ENCODE assay signal across 2 cellular contexts in the genomic region with DNA sequence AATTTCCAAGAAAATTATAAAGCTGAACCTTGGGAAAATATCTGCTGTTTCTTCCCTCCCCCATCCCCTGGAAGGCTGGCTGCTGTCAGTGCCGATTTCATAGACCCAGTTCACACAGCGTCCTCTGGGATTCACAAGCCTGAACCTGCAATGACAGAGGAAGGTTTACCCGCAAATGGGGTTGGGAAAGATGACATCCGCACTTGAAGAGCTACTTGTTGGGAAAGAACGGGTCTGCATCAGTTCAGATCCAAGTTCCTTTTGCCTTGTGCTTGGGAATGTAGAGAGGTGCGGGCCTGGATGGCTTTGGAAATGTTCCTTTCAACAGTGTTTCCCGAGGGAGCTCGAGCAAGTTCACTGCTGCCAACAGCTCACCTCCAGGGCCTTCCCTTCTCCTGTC.
TF ChIP-seq lines count a peak whose summit lies in the region.

No MANE protein-coding gene starts in this region.

TF ChIP-seq in HepG2, 621 proteins besides CTCF, POLR2A, EP300 and RAD21:
- TF ChIP-seq RBM22 (optimal IDR thresholded peaks at IDR 0.05; ENCODE audit: low read length): peak; percentile 16
- TF ChIP-seq SOX5 (CRISPR knock-in tag; IDR thresholded peaks at IDR 0.05; ENCODE audit: borderline replicate concordance): no peak

TF ChIP-seq in HEK293T, 16 proteins besides CTCF, POLR2A, EP300 and RAD21:
- TF ChIP-seq TARDBP (IDR thresholded peaks at IDR 0.05): no peak
- no peak for TF ChIP-seq SP1 (IDR thresholded peaks at IDR 0.05)
- no peak for TF ChIP-seq FOXK2 (IDR thresholded peaks at IDR 0.05)
